Comparison of ENCODE assay signal across 8 cellular contexts in the genomic region with DNA sequence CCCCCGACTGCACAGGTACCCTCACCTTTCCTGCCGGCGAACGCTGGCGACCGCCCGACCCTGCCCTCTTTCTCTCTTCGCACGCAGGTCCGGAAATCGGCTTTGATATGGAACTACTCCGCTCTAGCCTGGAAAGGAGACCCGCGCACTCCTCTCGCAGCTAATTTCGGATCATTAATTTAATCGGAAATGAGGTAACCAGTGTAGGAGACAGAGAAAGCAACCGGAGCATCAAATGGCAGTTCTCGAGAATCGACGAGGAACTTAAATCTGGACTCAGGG. TPM values are rescaled to one million over a fixed set of nuclear protein-coding genes. Genes with fewer than 3 reads are reported as not detected.
DNase-seq lines count a peak whose midpoint lies in the region; ATAC-seq, FAIRE-seq and TF ChIP-seq lines count a peak whose summit lies in the region.

No MANE protein-coding gene starts in this region.

- intact Hi-C loops in Right ventricle myocardium inferior (cut with DNase I), result loop anchor here (2.0 to 10.0 kb wide), 3 partner anchors 327 to 517 kb away; no protein-coding TSS in a partner anchor
- intact Hi-C loops in activated T-helper 2 cell treated with anti-CD3 and anti-CD28 coated beads, Interferon-gamma antibody, Interleukin-2, Interleukin-4, amounts not matched to agents 10 μg/mL and 5 μg/mL and 100 μg/mL, durations not matched to agents 14 hours and 24 hours and 36 hours (cut with micrococcal nuclease), result loop anchor here (2.0 to 10.0 kb wide), 4 partner anchors 90 to 323 kb away; no protein-coding TSS in a partner anchor
- intact Hi-C loops in kidney (cut with DNase I), result loop anchor here (10.0 kb wide), 2 partner anchors 247 to 427 kb away; no protein-coding TSS in a partner anchor
- intact Hi-C loops in testis (cut with DNase I; ENCODE audit: low total_unique reads), result loop anchor here (5.0 to 10.0 kb wide), 2 partner anchors 237 to 425 kb away; no protein-coding TSS in a partner anchor
- intact Hi-C loops in head of caudate nucleus (cut with DNase I), result loop anchor here (5.0 to 10.0 kb wide), 4 partner anchors 205 to 430 kb away; no protein-coding TSS in a partner anchor

- H3K9ac ChIP-seq in kidney (ENCODE audit: low read length in 2 of 2), result peak overlapping the region; percentile 78 to 83

- peak overlapping the region; percentile 99 for H3K4me3 Mint-ChIP-seq in activated T-helper 2 cell treated with anti-CD3 and anti-CD28 coated beads, Interferon-gamma antibody, Interleukin-2, Interleukin-4, amounts not matched to agents 10 μg/mL and 5 μg/mL and 100 μg/mL, durations not matched to agents 14 hours and 24 hours and 36 hours (ENCODE audit: low read depth)

- DNase-seq in cardiac muscle cell (ENCODE audit: low read depth in 1 of 2, low spot score in 1 of 2), result peak in 1 of 2 donors; percentile 24
- DNase-seq in Right ventricle myocardium inferior (ENCODE audit: missing footprints), result no peak
- DNase-seq in activated T-helper 2 cell treated with anti-CD3 and anti-CD28 coated beads, Interferon-gamma antibody, Interleukin-2, Interleukin-4, amounts not matched to agents 10 μg/mL and 5 μg/mL and 100 μg/mL, durations not matched to agents 14 hours and 24 hours and 36 hours (ENCODE audit: low spot score), result no peak
- DNase-seq in kidney, result no peak
- DNase-seq in testis, result no peak
- DNase-seq in cerebellar cortex (ENCODE audit: low spot score), result no peak
- no peak for DNase-seq in head of caudate nucleus

- no peaks in the 10 kb centered on the region for H3K9me3 Mint-ChIP-seq in activated T-helper 2 cell treated with anti-CD3 and anti-CD28 coated beads, Interferon-gamma antibody, Interleukin-2, Interleukin-4, amounts not matched to agents 10 μg/mL and 5 μg/mL and 100 μg/mL, durations not matched to agents 14 hours and 24 hours and 36 hours

- H3K4me1 Mint-ChIP-seq in activated T-helper 2 cell treated with anti-CD3 and anti-CD28 coated beads, Interferon-gamma antibody, Interleukin-2, Interleukin-4, amounts not matched to agents 10 μg/mL and 5 μg/mL and 100 μg/mL, durations not matched to agents 14 hours and 24 hours and 36 hours (ENCODE audit: low read depth), result peaks cover 61% of the 10 kb centered on the region

- H3K27ac Mint-ChIP-seq in activated T-helper 2 cell treated with anti-CD3 and anti-CD28 coated beads, Interferon-gamma antibody, Interleukin-2, Interleukin-4, amounts not matched to agents 10 μg/mL and 5 μg/mL and 100 μg/mL, durations not matched to agents 14 hours and 24 hours and 36 hours, result peak overlapping the region; percentile 99

- H3K27me3 Mint-ChIP-seq in activated T-helper 2 cell treated with anti-CD3 and anti-CD28 coated beads, Interferon-gamma antibody, Interleukin-2, Interleukin-4, amounts not matched to agents 10 μg/mL and 5 μg/mL and 100 μg/mL, durations not matched to agents 14 hours and 24 hours and 36 hours (ENCODE audit: low read depth), result no peaks in the 10 kb centered on the region

- H3K27ac ChIP-seq in cardiac muscle cell (peak overlapping the region; percentile 95), kidney (ENCODE audit: low read depth in 2 of 2, low read length in 2 of 2) (peak overlapping the region; percentile 88 to 89), testis (peak overlapping the region; percentile 85 to 97)

- FAIRE-seq in kidney (lab: Jason Lieb, UNC), result no peak

- TF ChIP-seq POLR2A in testis (IDR thresholded peaks at IDR 0.05), result no peak

- H3K27me3 ChIP-seq in cardiac muscle cell, result no peaks in the 10 kb centered on the region
- H3K27me3 ChIP-seq in testis, result no peaks in the 10 kb centered on the region

- H3K36me3 Mint-ChIP-seq in activated T-helper 2 cell treated with anti-CD3 and anti-CD28 coated beads, Interferon-gamma antibody, Interleukin-2, Interleukin-4, amounts not matched to agents 10 μg/mL and 5 μg/mL and 100 μg/mL, durations not matched to agents 14 hours and 24 hours and 36 hours (ENCODE audit: low read depth), result peaks cover 17% of the 10 kb centered on the region

- WGBS in testis, 2 donors, result 0 to 1% methylated on average over 20 to 21 of the region's 21 CpGs

- ATAC-seq in Right ventricle myocardium inferior (no peak), HG03439 (IDR thresholded peaks at IDR 0.05; ENCODE audit: unreplicated experiment) (peak; percentile 9)

- H3K4me1 ChIP-seq in cardiac muscle cell (ENCODE audit: low read depth) (peaks cover 17% of the 10 kb centered on the region), kidney (ENCODE audit: control insufficient read depth in 1 of 2, insufficient read depth in 1 of 2, low read depth in 1 of 2, low read length in 2 of 2) (peaks cover 6 to 19% of the 10 kb centered on the region in 2 donors), testis (peaks cover 20% of the 10 kb centered on the region)

- H3K4me3 ChIP-seq in cardiac muscle cell, result peak overlapping the region; percentile 94
- H3K4me3 ChIP-seq in kidney (ENCODE audit: low read length in 2 of 2), result peak overlapping the region; percentile 65 to 84
- H3K4me3 ChIP-seq in testis, result peak overlapping the region; percentile 87 to 90

- no peak for TF ChIP-seq CTCF in cardiac muscle cell (IDR thresholded peaks at IDR 0.05; ENCODE audit: low read depth, low read length)
- TF ChIP-seq CTCF in kidney (IDR thresholded peaks at IDR 0.05; ENCODE audit: borderline replicate concordance, extremely low read depth, insufficient read depth), result no peak
- TF ChIP-seq CTCF in testis (IDR thresholded peaks at IDR 0.05), result no peak

- H3K9me3 ChIP-seq in cardiac muscle cell (ENCODE audit: low read depth), result no peaks in the 10 kb centered on the region
- no peaks in the 10 kb centered on the region for H3K9me3 ChIP-seq in kidney (ENCODE audit: control insufficient read depth in 1 of 2, low read length in 2 of 2)
- no peaks in the 10 kb centered on the region for H3K9me3 ChIP-seq in testis

- H3K36me3 ChIP-seq in cardiac muscle cell (no peaks in the 10 kb centered on the region), kidney (ENCODE audit: control insufficient read depth in 1 of 2, insufficient read depth in 2 of 2, low read length in 2 of 2) (no peaks in the 10 kb centered on the region), testis (ENCODE audit: low read depth, missing control alignments) (no peaks in the 10 kb centered on the region)

RNA-seq across cellular contexts. Expression of gene ATXN1, which starts 0.9 kb away (rescaled TPM):
- total RNA-seq in cardiac muscle cell (25.9 and 37.4 TPM in 2 replicates), Right ventricle myocardium inferior (42.5 TPM), kidney (58.2 TPM), testis (10 to 100 TPM; 64.3 to 84.1 TPM)
- polyA plus RNA-seq in cardiac muscle cell (15.1 and 20.9 TPM in 2 replicates), kidney (ENCODE audit: insufficient read depth, low read depth, low replicate concordance) (4.2 TPM), testis (ENCODE audit: insufficient read depth, low read depth, low replicate concordance) (12.8 TPM)
- 66.5 and 69.1 TPM in 2 replicates for total RNA-seq in activated T-helper 2 cell treated with anti-CD3 and anti-CD28 coated beads, Interferon-gamma antibody, Interleukin-2, Interleukin-4, amounts not matched to agents 10 μg/mL and 5 μg/mL and 100 μg/mL, durations not matched to agents 14 hours and 24 hours and 36 hours
